33 cellular contexts compared by ENCODE assay signal in the genomic region with DNA sequence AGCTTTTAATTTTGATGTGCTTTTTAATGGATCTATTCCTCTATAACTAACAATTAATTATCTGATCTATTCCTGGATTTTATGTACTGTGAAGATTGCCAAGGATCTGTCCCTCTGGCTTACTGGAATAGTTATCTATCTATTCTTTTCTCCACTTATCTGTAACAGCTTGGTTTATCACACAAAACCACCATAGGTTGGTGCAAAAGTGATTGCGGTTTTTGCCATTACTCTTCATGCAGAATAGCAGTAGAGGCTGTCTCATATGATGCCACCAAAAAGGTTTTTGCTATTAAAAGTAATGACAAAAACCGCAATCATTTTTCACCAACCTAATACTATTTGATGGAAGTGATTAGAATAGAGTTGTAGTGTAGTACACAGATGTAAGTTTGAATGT.
"Had no signal": no experiment of that assay in that cellular context is flagged by ENCODE, and none has a peak within 500 bp of the region (broad histone marks: within the 10 kb centered on the region; RNA-seq: fewer than 3 reads in every experiment).

No MANE protein-coding gene starts in this region.

- ATAC-seq: activated CD8-positive, alpha-beta T cell treated with anti-CD3 and anti-CD28 coated beads for 36 hours; activated naive CD4-positive, alpha-beta T cell treated with anti-CD3 and anti-CD28 coated beads, Interleukin-2, amount 50 U/mL, for 72 hours; activated T-cell treated with anti-CD3 and anti-CD28 coated beads, Interleukin-2, amount 50 U/mL, for 4 hours; activated T-cell treated with anti-CD3 and anti-CD28 coated beads, Interleukin-2, amount 50 U/mL, for 72 hours; activated T-helper 17 cell treated with anti-CD3 and anti-CD28 coated beads, Interleukin-2, amount 50 U/mL, for 72 hours; body of pancreas had no signal

- H3K27ac ChIP-seq: adrenal gland, body of pancreas, brain microvascular endothelial cell, breast epithelium, VCaP had no signal

- H3K4me1 ChIP-seq: body of pancreas, breast epithelium had no signal

- H3K27me3 ChIP-seq: adrenal gland, body of pancreas, brain microvascular endothelial cell, breast epithelium had no signal

- H3K36me3 ChIP-seq: adrenal gland, brain microvascular endothelial cell, breast epithelium had no signal

- H3K4me3 ChIP-seq: adrenal gland, body of pancreas, breast epithelium had no signal

- FAIRE-seq: astrocyte, TTC549 had no signal

- H3K9me3 ChIP-seq: adrenal gland, body of pancreas, breast epithelium had no signal

- DNase-seq: activated B cell treated with CpG ODN at 0.5 μM for 24 hours; activated CD4-positive, alpha-beta memory T cell treated with anti-CD3 and anti-CD28 coated beads for 36 hours; activated CD4-positive, alpha-beta T cell treated with anti-CD3 and anti-CD28 coated beads for 4 hours; activated CD4-positive, alpha-beta T cell treated with anti-CD3 and anti-CD28 coated beads, Interleukin-2, amount 10 ng/mL, durations not matched to agents 24 days and 14 days; activated CD4-positive, alpha-beta T cell treated with anti-CD3 and anti-CD28 coated beads, Interleukin-2, amount 50 U/mL, for 1 hour; activated CD4-positive, alpha-beta T cell treated with anti-CD3 and anti-CD28 coated beads, Interleukin-2, amount 50 U/mL, for 4 hours; activated CD4-positive, CD25-positive, alpha-beta regulatory T cell treated with anti-CD3 and anti-CD28 coated beads, Interleukin-2, amount 50 U/mL, for 72 hours; activated CD8-positive, alpha-beta memory T cell treated with anti-CD3 and anti-CD28 coated beads, Interleukin-2, amount 50 U/mL, for 4 hours; activated CD8-positive, alpha-beta T cell treated with anti-CD3 and anti-CD28 coated beads for 36 hours; activated effector memory CD4-positive, alpha-beta T cell treated with anti-CD3 and anti-CD28 coated beads, Interleukin-2, amount 50 U/mL, for 16 hours; activated gamma-delta T cell treated with Interleukin-2 at 50 U/mL for 16 hours; activated naive CD4-positive, alpha-beta T cell; activated naive CD4-positive, alpha-beta T cell treated with anti-CD3 and anti-CD28 coated beads for 36 hours; activated naive CD4-positive, alpha-beta T cell treated with anti-CD3 and anti-CD28 coated beads, Interleukin-2, amount 50 U/mL, for 16 hours; activated naive CD8-positive, alpha-beta T cell treated with anti-CD3 and anti-CD28 coated beads for 36 hours; activated T-cell treated with anti-CD3 and anti-CD28 coated beads for 4 hours; activated T-cell treated with anti-CD3 and anti-CD28 coated beads, Interleukin-2, amount 50 U/mL, for 1 hour; activated T-cell treated with anti-CD3 and anti-CD28 coated beads, Interleukin-2, amount 50 U/mL, for 4 hours; activated T-cell treated with anti-CD3 and anti-CD28 coated beads, Interleukin-2, amount 50 U/mL, for 72 hours; adrenal gland; amniotic stem cell; aorta; body of pancreas; central memory CD4-positive, alpha-beta T cell; T-helper 2 cell; T-helper 9 cell had no signal
